ENCODE assay signal across 8 cellular contexts in genomic region chr3:49422379-49423248, GRCh38. TPM values are rescaled to one million over a fixed set of nuclear protein-coding genes. Genes with fewer than 3 reads are reported as not detected.
DNase-seq lines count a peak whose midpoint lies in the region; ATAC-seq and TF ChIP-seq lines count a peak whose summit lies in the region.

AMT (minus strand) TSS chr3:49422473; CDS start chr3:49422450, 23 bp downstream.

- H3K27me3 ChIP-seq in BLaER1 treated with 17β-estradiol and CSF1 and Interleukin-3, amounts not matched to agents 10 nM and 100 nM, result no peaks in the 10 kb centered on the region
- H3K27me3 ChIP-seq in heart left ventricle (no peaks in the 10 kb centered on the region), SJCRH30 (no peaks in the 10 kb centered on the region)

- H4K20me1 ChIP-seq in BLaER1 treated with 17β-estradiol and CSF1 and Interleukin-3, amounts not matched to agents 10 nM and 100 nM, result peaks cover 0 to 4% (median 0%) of the 10 kb centered on the region in 11 experiments; a peak in 1 of 22 replicates

- H3K9me3 Mint-ChIP-seq in nephron progenitor cell, result no peaks in the 10 kb centered on the region

- H3K4me1 Mint-ChIP-seq in nephron progenitor cell, result peaks cover 19% of the 10 kb centered on the region

- peak within 1 kb of the TSS in 9 of 11 experiments; percentile 12 to 61 (median 30); a peak in 14 of 22 replicates for H3K27ac ChIP-seq in BLaER1 treated with 17β-estradiol and CSF1 and Interleukin-3, amounts not matched to agents 10 nM and 100 nM
- H3K27ac ChIP-seq in heart left ventricle (peak within 1 kb of the TSS in 10 of 12 donors; percentile 38 to 76 (median 63)), SJCRH30 (no peak within 1 kb of the TSS)

- ATAC-seq in SK-N-SH treated with all-trans-retinoic acid at 6 μM for 48 hours (peak; percentile 21), heart left ventricle (peak; percentile 81 to 92 (median 84))

- no peaks in the 10 kb centered on the region for H3K27me3 Mint-ChIP-seq in nephron progenitor cell (ENCODE audit: low read depth, poor library complexity)

- WGBS in heart left ventricle, 4 donors, result 41 to 65% (median 58%) methylated on average over 19 to 25 of the region's 25 CpGs

- DNase-seq in heart left ventricle (peak; percentile 57 to 84 (median 72)), nephron progenitor cell (peak; percentile 74), 8988T (no peak), DMS53 (lab: John Stamatoyannopoulos, UW) (no peak), SJCRH30 (no peak), T-helper 9 cell (no peak)

- peak within 1 kb of the TSS; percentile 95 for H3K4me3 Mint-ChIP-seq in nephron progenitor cell

- peaks cover 67 to 82% (median 74%) of the 10 kb centered on the region in 10 experiments for H3K4me1 ChIP-seq in BLaER1 treated with 17β-estradiol and CSF1 and Interleukin-3, amounts not matched to agents 10 nM and 100 nM
- peaks cover 0 to 35% (median 6%) of the 10 kb centered on the region in 12 donors for H3K4me1 ChIP-seq in heart left ventricle
- H3K4me1 ChIP-seq in SJCRH30, result no peaks in the 10 kb centered on the region

- H3K27ac Mint-ChIP-seq in nephron progenitor cell, result peak within 1 kb of the TSS; percentile 66

- H3K9ac ChIP-seq in BLaER1 treated with 17β-estradiol and CSF1 and Interleukin-3, amounts not matched to agents 10 nM and 100 nM, result peak within 1 kb of the TSS in 6 of 11 experiments; percentile 1 to 40 (median 24); a peak in 8 of 22 replicates

- H3K4me2 ChIP-seq in BLaER1 treated with 17β-estradiol and CSF1 and Interleukin-3, amounts not matched to agents 10 nM and 100 nM, result peak within 1 kb of the TSS; percentile 43 to 98 (median 79)

- H3K36me3 Mint-ChIP-seq in nephron progenitor cell (ENCODE audit: low read depth), result peaks cover 20% of the 10 kb centered on the region

- intact Hi-C loops in heart left ventricle (cut with DNase I), result loop anchor here in 1 of 10 donors (10.0 kb wide), 1 partner anchor 68 kb away; the partner anchor contains the start of gene GPX1

- peak within 1 kb of the TSS in 4 of 10 experiments; percentile 2 to 38 (median 15); a peak in 4 of 20 replicates for H3K4me3 ChIP-seq in BLaER1 treated with 17β-estradiol and CSF1 and Interleukin-3, amounts not matched to agents 10 nM and 100 nM
- peak within 1 kb of the TSS; percentile 16 to 66 (median 52) for H3K4me3 ChIP-seq in heart left ventricle
- H3K4me3 ChIP-seq in SJCRH30, result no peak within 1 kb of the TSS

- no peak for TF ChIP-seq CTCF in heart left ventricle (IDR thresholded peaks at IDR 0.05)
- no peak for TF ChIP-seq CTCF in nephron progenitor cell (IDR thresholded peaks at IDR 0.05)

- no peak for TF ChIP-seq POLR2A in heart left ventricle (IDR thresholded peaks at IDR 0.05)

- H3K36me3 ChIP-seq in BLaER1 treated with 17β-estradiol and CSF1 and Interleukin-3, amounts not matched to agents 10 nM and 100 nM, result peaks cover 0 to 51% (median 14%) of the 10 kb centered on the region in 11 experiments; a peak in 13 of 22 replicates
- peaks cover 0 to 54% (median 30%) of the 10 kb centered on the region in 9 donors for H3K36me3 ChIP-seq in heart left ventricle
- no peaks in the 10 kb centered on the region for H3K36me3 ChIP-seq in SJCRH30

- H3K9me3 ChIP-seq in BLaER1 treated with 17β-estradiol and CSF1 and Interleukin-3, amounts not matched to agents 10 nM and 100 nM (replicated peaks in 1 of 11), result no peaks in the 10 kb centered on the region
- no peaks in the 10 kb centered on the region for H3K9me3 ChIP-seq in heart left ventricle
- H3K9me3 ChIP-seq in SJCRH30 (replicated peaks), result no peaks in the 10 kb centered on the region

TF ChIP-seq in SK-N-SH treated with all-trans-retinoic acid at 6 μM for 48 hours, 23 proteins besides CTCF, POLR2A, EP300 and RAD21:
- TF ChIP-seq TSHZ2 (CRISPR knock-in tag; IDR thresholded peaks at IDR 0.05), result no peak
- no peak for TF ChIP-seq TOX (CRISPR knock-in tag; IDR thresholded peaks at IDR 0.05; ENCODE audit: borderline replicate concordance)
- no peak for TF ChIP-seq ARNTL (CRISPR knock-in tag; IDR thresholded peaks at IDR 0.05; ENCODE audit: borderline replicate concordance, low read depth)
- TF ChIP-seq ZNF8 (CRISPR knock-in tag; IDR thresholded peaks at IDR 0.05), result no peak
- no peak for TF ChIP-seq ZFP30 (CRISPR knock-in tag; IDR thresholded peaks at IDR 0.05)
- TF ChIP-seq ZNF565 (CRISPR knock-in tag; conservative IDR thresholded peaks at IDR 0.05; ENCODE audit: low read depth), result no peak
- TF ChIP-seq BACH2 (CRISPR knock-in tag; IDR thresholded peaks at IDR 0.05; ENCODE audit: borderline replicate concordance), result no peak
- TF ChIP-seq ISL1 (CRISPR knock-in tag; IDR thresholded peaks at IDR 0.05), result no peak
- no peak for TF ChIP-seq POU6F1 (CRISPR knock-in tag; IDR thresholded peaks at IDR 0.05; ENCODE audit: borderline replicate concordance, low read depth)
- TF ChIP-seq ZNF70 (CRISPR knock-in tag; IDR thresholded peaks at IDR 0.05), result no peak
- no peak for TF ChIP-seq CSDC2 (CRISPR knock-in tag; IDR thresholded peaks at IDR 0.05)
- TF ChIP-seq ESRRG (CRISPR knock-in tag; IDR thresholded peaks at IDR 0.05), result no peak
- no peak for TF ChIP-seq SNAI2 (CRISPR knock-in tag; IDR thresholded peaks at IDR 0.05)

RNA-seq across cellular contexts. Expression of gene AMT, which starts in this region (rescaled TPM):
- 10 to 100 TPM; 10.3 to 39.9 (median 21.5) TPM for total RNA-seq in heart left ventricle
- polyA plus RNA-seq in heart left ventricle, result 10 to 100 TPM in 1 of 2 donors, 1 to 10 TPM in 1; 3.5 to 13.1 TPM
- 0.26 TPM in 1 of 2 replicates, not detected in the other for total RNA-seq in SJCRH30 (2014; rRNA removed; shearing (Covaris generic))

Comparison
In these comparisons a context has a peak if more than half of its experiments do, and no peak if none do; other contexts are left out.
1. DNase-seq: peak in heart left ventricle (5 of 5) and nephron progenitor cell (single experiment); none in 8988T (single experiment), DMS53 (single experiment), SJCRH30 (0 of 2) and T-helper 9 cell (single experiment).